Comparison of ENCODE assay signal across 8 cellular contexts in genomic region chr1:15848143-15848928, GRCh38. TPM values are rescaled to one million over a fixed set of nuclear protein-coding genes. Genes with fewer than 3 reads are reported as not detected.
DNase-seq lines count a peak whose midpoint lies in the region; ATAC-seq and TF ChIP-seq lines count a peak whose summit lies in the region.

No MANE protein-coding gene starts in this region.

- peaks cover 31% of the 10 kb centered on the region for H3K4me1 ChIP-seq in mammary epithelial cell (ENCODE audit: insufficient read depth, low read length)

- peaks cover 72% of the 10 kb centered on the region for H3K79me2 ChIP-seq in mammary epithelial cell (ENCODE audit: insufficient read depth, low read length)

- dilution Hi-C loops in mammary epithelial cell (cut with HindIII; ENCODE audit: low sequenced_read_pairs): no loop called here

- intact Hi-C loops in mammary epithelial cell (cut with micrococcal nuclease): loop anchor here (2.0 to 5.0 kb wide), 2 partner anchors 38 to 166 kb away; partner anchors contain the start of gene PLEKHM2

- H3K36me3 ChIP-seq in mammary epithelial cell (ENCODE audit: insufficient read depth, low read length): no peaks in the 10 kb centered on the region

- 0% methylated on average over 17 of the region's 104 CpGs for WGBS in mammary epithelial cell (ENCODE audit: low coverage, missing lambda C conversion rate)

- H3K9ac ChIP-seq in mammary epithelial cell (ENCODE audit: insufficient read depth, low read length): peak overlapping the region; percentile 100

- H3K4me2 ChIP-seq in mammary epithelial cell (ENCODE audit: insufficient read depth, low read depth, low read length): peak overlapping the region; percentile 80

- no peaks in the 10 kb centered on the region for H4K20me1 ChIP-seq in mammary epithelial cell (ENCODE audit: insufficient read depth, low read length)

- peak overlapping the region; percentile 87 to 99 (median 98) for H3K4me3 ChIP-seq in mammary epithelial cell (replicated peaks in 1 of 3; ENCODE audit: insufficient read depth in 1 of 3, low read depth in 2 of 3, low read length in 3 of 3)

- CTCF ChIA-PET in mammary epithelial cell (lab: Charles Lee; ENCODE audit: low non-redundant PET): no interaction called here

- no TSS peak for BruUV-seq in mammary epithelial cell (replicated peaks; lab: Mats Ljungman, UMichigan)

- H3K27ac ChIP-seq in mammary epithelial cell (ENCODE audit: insufficient read depth, low read depth, low read length): peak overlapping the region; percentile 98

- H2AFZ ChIP-seq in mammary epithelial cell (ENCODE audit: low read depth, low read length): peak overlapping the region; percentile 63

- peak; percentile 17 for ATAC-seq in HG03442 (IDR thresholded peaks at IDR 0.05; ENCODE audit: unreplicated experiment)

- no peaks in the 10 kb centered on the region for H3K27me3 ChIP-seq in mammary epithelial cell (ENCODE audit: insufficient read depth, low read length)

- no peaks in the 10 kb centered on the region for H3K9me3 ChIP-seq in mammary epithelial cell (replicated peaks; ENCODE audit: insufficient read depth, low read length)

- TF ChIP-seq CTCF in mammary epithelial cell (conservative IDR thresholded peaks at IDR 0.05 in 1 of 2, IDR thresholded peaks at IDR 0.05 in 1 of 2; ENCODE audit: extremely low read depth in 1 of 2, insufficient read depth in 1 of 2, low read depth in 1 of 2, low read length in 2 of 2): no peak

- in situ Hi-C loops in mammary epithelial cell (cut with MboI; ENCODE audit: low sequenced_read_pairs in 2 of 2): no loop called here

- DNase-seq in NK-92 treated with Interleukin-12 subunit alpha and Interleukin-12 subunit beta, amount 100 ng/mL, for 24 hours (lab: John Stamatoyannopoulos, UW): peak; percentile 43
- DNase-seq in NK-92 (lab: John Stamatoyannopoulos, UW; ENCODE audit: unreplicated experiment) (no peak), T-helper 9 cell (peak; percentile 37), mammary epithelial cell (peak; percentile 25), kidney tubule cell (ENCODE audit: low spot score) (peak; percentile 45), pons (ENCODE audit: low spot score) (no peak)
- peak; percentile 21 to 40 for DNase-seq in stimulated activated CD4-positive, alpha-beta T cell treated with anti-CD3 and anti-CD28 coated beads, Interleukin-1b, Interleukin-23, amount 100 ng/mL, for 4 hours (ENCODE audit: low read depth in 2 of 2)

RNA-seq across cellular contexts. Expression of gene SPEN, which starts 0.8 kb away (rescaled TPM):
- 10 to 100 TPM; 32.3 to 48.1 TPM for total RNA-seq in mammary epithelial cell
- 6.5 TPM for polyA plus RNA-seq in mammary epithelial cell
- 37.1 TPM for polyA minus RNA-seq in mammary epithelial cell

RNA-seq across cellular contexts. Expression of gene UQCRHL, which starts 40.9 kb away (rescaled TPM):
- 1 to 10 TPM; 1.2 to 1.3 TPM for total RNA-seq in mammary epithelial cell
- 1.9 TPM for polyA plus RNA-seq in mammary epithelial cell
- not detected for polyA minus RNA-seq in mammary epithelial cell

Comparison
In these comparisons a context has a peak if more than half of its experiments do, and no peak if none do; other contexts are left out.
1. DNase-seq: peak in NK-92 treated with Interleukin-12 subunit alpha and Interleukin-12 subunit beta, amount 100 ng/mL, for 24 hours (single experiment), T-helper 9 cell (single experiment), mammary epithelial cell (single experiment), kidney tubule cell (single experiment) and stimulated activated CD4-positive, alpha-beta T cell treated with anti-CD3 and anti-CD28 coated beads, Interleukin-1b, Interleukin-23, amount 100 ng/mL, for 4 hours (2 of 2); none in NK-92 (single experiment) and pons (single experiment).